32 cellular contexts compared by ENCODE assay signal in the genomic region with DNA sequence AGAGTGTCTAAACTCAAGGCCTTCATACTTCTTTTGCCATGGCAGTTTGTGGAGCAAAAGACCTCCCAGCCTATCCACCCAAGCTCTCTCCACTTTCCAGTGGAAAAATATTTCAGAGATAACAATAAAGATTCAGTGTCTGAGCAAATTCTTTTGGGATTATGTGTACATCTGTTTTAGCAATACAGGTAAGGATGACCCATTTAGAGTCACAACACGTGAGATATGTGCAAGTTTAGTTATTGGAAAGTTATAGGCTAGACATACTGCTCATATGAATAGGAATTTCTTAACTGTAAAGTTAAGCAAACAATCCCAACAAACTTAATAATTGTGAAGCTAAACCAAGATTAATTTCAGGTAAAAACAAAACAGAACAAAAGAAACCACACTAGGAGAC.
A peak's percentile ranks its signal among the peaks of the same experiment; 100 is the strongest.
DNase-seq lines count a peak whose midpoint lies in the region; FAIRE-seq and TF ChIP-seq lines count a peak whose summit lies in the region.
"Had no signal": no experiment of that assay in that cellular context is flagged by ENCODE, and none has a peak within 500 bp of the region (broad histone marks: within the 10 kb centered on the region; RNA-seq: fewer than 3 reads in every experiment).

No MANE protein-coding gene starts in this region.

- H3K4me3 ChIP-seq in bronchial epithelial cell (ENCODE audit: low read depth, low read length) = no peak overlapping the region
- H3K4me3 ChIP-seq in foreskin fibroblast (ENCODE audit: low read depth in 1 of 2, low read length in 2 of 2) = no peak overlapping the region
- no peak overlapping the region for H3K4me3 ChIP-seq in osteoblast (ENCODE audit: insufficient read depth, low read length)
- H3K4me3 ChIP-seq: ascending aorta, neural progenitor cell, PC-9 had no signal

- H3K27me3 ChIP-seq in bronchial epithelial cell (ENCODE audit: control insufficient read depth, insufficient read depth, low read length) (no peaks in the 10 kb centered on the region), osteoblast (ENCODE audit: insufficient read depth, low read length) (no peaks in the 10 kb centered on the region)
- H3K27me3 ChIP-seq: ascending aorta, neural progenitor cell had no signal

- H3K36me3 ChIP-seq in bronchial epithelial cell (ENCODE audit: control insufficient read depth, insufficient read depth, low read length) (no peaks in the 10 kb centered on the region), osteoblast (ENCODE audit: insufficient read depth, low read length) (no peaks in the 10 kb centered on the region)
- H3K36me3 ChIP-seq: ascending aorta, neural progenitor cell had no signal

- no peaks in the 10 kb centered on the region for H3K4me1 ChIP-seq in osteoblast (ENCODE audit: insufficient read depth, low read length)
- H3K4me1 ChIP-seq: ascending aorta, neural progenitor cell had no signal

- TF ChIP-seq CTCF in bronchial epithelial cell (IDR thresholded peaks at IDR 0.05; ENCODE audit: insufficient read depth, low read length, severe bottlenecking) = no peak
- TF ChIP-seq CTCF in foreskin fibroblast (IDR thresholded peaks at IDR 0.05; ENCODE audit: low read depth, low read length) = no peak
- no peak for TF ChIP-seq CTCF in osteoblast (IDR thresholded peaks at IDR 0.05; ENCODE audit: extremely low read depth, low read depth, low read length)

- no peak overlapping the region for H3K27ac ChIP-seq in osteoblast (ENCODE audit: low read depth, low read length)
- H3K27ac ChIP-seq: ascending aorta, epithelial cell of prostate, HL-60, neural progenitor cell, PC-9, VCaP had no signal

- H3K9me3 ChIP-seq in osteoblast (ENCODE audit: low read depth, low read length) = no peaks in the 10 kb centered on the region
- H3K9me3 ChIP-seq: ascending aorta had no signal

- no peak for FAIRE-seq in bronchial epithelial cell (lab: Jason Lieb, UNC)
- FAIRE-seq: D721Med, HepG2 had no signal

- no peaks in the 10 kb centered on the region for H3K79me2 ChIP-seq in osteoblast (ENCODE audit: insufficient read depth, low read length)

- no peak overlapping the region for H2AFZ ChIP-seq in osteoblast (ENCODE audit: low read length)
- H2AFZ ChIP-seq: neural progenitor cell, PC-9 had no signal

- DNase-seq in AG08395 (ENCODE audit: low spot score) = peak; percentile 35
- peak; percentile 77 for DNase-seq in HT1080 (ENCODE audit: low read depth)
- DNase-seq in bronchial epithelial cell (ENCODE audit: low read depth) = peak; percentile 74
- peak; percentile 55 to 67 for DNase-seq in foreskin fibroblast
- no peak for DNase-seq in NCI-H1694 (lab: John Stamatoyannopoulos, UW)
- DNase-seq in anterior cingulate cortex (lab: John Stamatoyannopoulos, UW) = no peak
- no peak for DNase-seq in osteoblast (ENCODE audit: insufficient read length, low spot score, missing footprints)
- DNase-seq in activated gamma-delta T cell treated with Interleukin-2 at 50 U/mL for 16 hours = no peak
- DNase-seq: ACHN; activated CD4-positive, alpha-beta T cell treated with anti-CD3 and anti-CD28 coated beads, Interleukin-2, amount 10 ng/mL, durations not matched to agents 7 days and 5 days; effector CD4-positive, alpha-beta T cell; HFFc6; hippocampal formation; left colon; mesendoderm; NCI-H1048; NCI-H1930; NCI-H526; NK-92 treated with Interleukin-12 subunit alpha and Interleukin-12 subunit beta, amount 100 ng/mL, for 24 hours; PC-9; posterior cingulate gyrus; right cardiac atrium; SHP77; stimulated activated CD4-positive, alpha-beta T cell treated with anti-CD3 and anti-CD28 coated beads, Interleukin-4, amount 100 ng/mL, for 4 hours; substantia nigra had no signal

- H3K4me2 ChIP-seq in osteoblast (ENCODE audit: insufficient read depth, low read length) = no peak overlapping the region
- H3K4me2 ChIP-seq: neural progenitor cell, PC-9 had no signal

- H4K20me1 ChIP-seq in osteoblast (ENCODE audit: insufficient read depth, low read length) = no peaks in the 10 kb centered on the region

Comparison
In these comparisons a context has a peak if more than half of its experiments do, and no peak if none do; other contexts are left out.
1. DNase-seq: peak in AG08395 (single experiment), HT1080 (single experiment), bronchial epithelial cell (single experiment) and foreskin fibroblast (2 of 2); none in NCI-H1694 (single experiment), anterior cingulate cortex (0 of 58), osteoblast (single experiment) and activated gamma-delta T cell treated with Interleukin-2 at 50 U/mL for 16 hours (single experiment).